ENCODE assay signal across 1 cellular context in the genomic region with DNA sequence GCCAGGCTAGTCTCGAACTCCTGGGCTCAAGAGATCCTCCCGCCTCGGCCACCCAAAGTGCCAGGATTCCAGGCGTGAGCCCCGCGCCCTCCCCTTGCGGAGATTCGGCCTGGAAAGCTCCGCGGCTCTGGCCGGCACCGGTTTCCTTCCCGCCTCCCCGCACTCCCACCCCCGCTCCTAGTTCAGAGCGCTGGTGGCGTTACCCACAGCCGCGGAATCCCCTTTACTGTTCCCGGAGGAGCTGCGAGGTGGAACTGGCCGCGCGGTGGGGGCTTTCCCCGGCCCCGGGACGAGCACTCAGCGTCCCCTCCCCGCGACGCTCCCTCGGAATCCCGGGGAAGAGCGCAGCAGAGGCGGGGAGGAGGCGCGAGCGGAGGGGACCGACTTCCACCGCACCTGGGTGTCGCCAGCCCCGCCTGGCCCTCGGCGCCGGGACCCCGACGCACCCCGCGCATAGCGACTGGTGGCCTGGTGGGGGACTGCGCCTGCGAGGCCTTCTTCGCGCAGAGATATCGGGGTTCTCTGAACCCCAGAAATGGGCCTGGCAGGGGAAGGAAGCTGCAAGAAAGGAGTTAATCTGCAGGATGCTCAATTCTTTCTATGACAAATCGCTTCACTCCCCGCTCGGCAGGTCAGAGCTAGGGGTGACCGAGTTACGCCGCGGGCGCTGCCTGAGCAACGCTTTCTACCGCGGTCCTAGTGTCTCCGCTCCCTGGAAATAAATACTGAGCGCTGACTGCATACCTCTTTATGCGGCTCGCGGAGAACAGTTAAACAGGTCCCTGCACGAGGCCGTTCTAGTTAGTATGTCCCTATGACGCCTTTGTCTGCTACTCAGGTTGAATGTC.
TF ChIP-seq lines count a peak whose summit lies in the region.

No MANE protein-coding gene starts in this region.

TF ChIP-seq in SK-N-SH, 30 proteins besides CTCF, POLR2A, EP300 and RAD21 (continued from another document):
- TF ChIP-seq, protein P1, sequence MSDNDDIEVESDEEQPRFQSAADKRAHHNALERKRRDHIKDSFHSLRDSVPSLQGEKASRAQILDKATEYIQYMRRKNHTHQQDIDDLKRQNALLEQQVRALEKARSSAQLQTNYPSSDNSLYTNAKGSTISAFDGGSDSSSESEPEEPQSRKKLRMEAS (IDR thresholded peaks at IDR 0.05; ENCODE audit: low read depth) = no peak
- TF ChIP-seq RXRA (IDR thresholded peaks at IDR 0.05; ENCODE audit: borderline replicate concordance, low read depth) (no peak), TEAD4 (IDR thresholded peaks at IDR 0.05; ENCODE audit: borderline replicate concordance, insufficient read depth) (no peak), RCOR1 (IDR thresholded peaks at IDR 0.05; ENCODE audit: low read length) (no peak)
- TF ChIP-seq, protein P2, sequence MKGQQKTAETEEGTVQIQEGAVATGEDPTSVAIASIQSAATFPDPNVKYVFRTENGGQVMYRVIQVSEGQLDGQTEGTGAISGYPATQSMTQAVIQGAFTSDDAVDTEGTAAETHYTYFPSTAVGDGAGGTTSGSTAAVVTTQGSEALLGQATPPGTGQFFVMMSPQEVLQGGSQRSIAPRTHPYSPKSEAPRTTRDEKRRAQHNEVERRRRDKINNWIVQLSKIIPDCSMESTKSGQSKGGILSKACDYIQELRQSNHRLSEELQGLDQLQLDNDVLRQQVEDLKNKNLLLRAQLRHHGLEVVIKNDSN (IDR thresholded peaks at IDR 0.05; ENCODE audit: borderline replicate concordance, low read depth) = no peak
